In the genomic region with DNA sequence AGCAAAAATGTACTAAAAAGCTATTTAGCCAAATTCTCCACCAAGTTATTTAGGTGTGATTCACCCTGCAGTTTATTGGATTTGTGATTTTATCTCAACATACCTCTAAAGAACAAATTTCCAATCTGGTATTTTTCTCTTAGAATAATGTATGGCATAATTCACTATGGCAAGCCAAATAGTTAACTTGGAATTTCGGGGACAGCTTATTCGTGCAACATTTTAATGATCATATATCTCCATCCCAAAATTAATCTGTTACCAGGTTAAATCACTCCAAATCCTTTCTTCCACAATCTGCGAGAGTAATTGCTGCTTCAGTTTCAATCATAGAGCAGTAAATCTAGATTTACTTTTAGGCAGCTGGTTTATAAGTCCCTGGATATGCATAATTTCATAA, we compare ENCODE assay signal across 38 cellular contexts. TPM values are rescaled to one million over a fixed set of nuclear protein-coding genes. Genes with fewer than 3 reads are reported as not detected.
"Had no signal": no experiment of that assay in that cellular context is flagged by ENCODE, and none has a peak within 500 bp of the region (broad histone marks: within the 10 kb centered on the region; RNA-seq: fewer than 3 reads in every experiment).

No MANE protein-coding gene starts in this region.

- H3K4me2 ChIP-seq: KMS-11 had no signal

- H3K27ac ChIP-seq: KMS-11 had no signal

- H3K9me3 ChIP-seq: MG63 had no signal

- DNase-seq: Karpas-422, Kasumi-1, KG1, MG63, MM.1S, MV-4-11, NCI-H1048, NCI-H1092, NCI-H1092 treated with DMSO at 0.1 percent for 48 hours, NCI-H1105, NCI-H1105 treated with DMSO at 0.1 percent for 48 hours, NCI-H1417, NCI-H1417 treated with DMSO at 0.1 percent for 48 hours, NCI-H1436, NCI-H1436 treated with DMSO at 0.1 percent for 48 hours, NCI-H146, NCI-H1694, NCI-H1694 treated with DMSO at 0.1 percent for 48 hours, NCI-H187, NCI-H187 treated with DMSO at 0.1 percent for 48 hours, NCI-H1930, NCI-H2029, NCI-H2029 treated with DMSO at 0.1 percent for 48 hours, NCI-H2081, NCI-H2081 treated with DMSO at 0.1 percent for 48 hours, NCI-H2107, NCI-H2171, NCI-H2171 treated with DMSO at 0.1 percent for 48 hours, NCI-H2227 treated with DMSO at 0.1 percent for 48 hours, NCI-H226, NCI-H345, NCI-H446, NCI-H446 treated with DMSO at 0.1 percent for 48 hours had no signal

- H3K36me3 ChIP-seq: MG63 had no signal

- H3K9ac ChIP-seq: KMS-11 had no signal

- H3K27me3 ChIP-seq: MG63 had no signal

- H3K4me3 ChIP-seq: MG63 had no signal

RNA-seq across cellular contexts. Expression of a gene that starts 53.4 kb away (rescaled TPM):
- total RNA-seq: LHCN-M2, M059J, MCF 10A, NCI-H460 had no signal
